In the genomic region with DNA sequence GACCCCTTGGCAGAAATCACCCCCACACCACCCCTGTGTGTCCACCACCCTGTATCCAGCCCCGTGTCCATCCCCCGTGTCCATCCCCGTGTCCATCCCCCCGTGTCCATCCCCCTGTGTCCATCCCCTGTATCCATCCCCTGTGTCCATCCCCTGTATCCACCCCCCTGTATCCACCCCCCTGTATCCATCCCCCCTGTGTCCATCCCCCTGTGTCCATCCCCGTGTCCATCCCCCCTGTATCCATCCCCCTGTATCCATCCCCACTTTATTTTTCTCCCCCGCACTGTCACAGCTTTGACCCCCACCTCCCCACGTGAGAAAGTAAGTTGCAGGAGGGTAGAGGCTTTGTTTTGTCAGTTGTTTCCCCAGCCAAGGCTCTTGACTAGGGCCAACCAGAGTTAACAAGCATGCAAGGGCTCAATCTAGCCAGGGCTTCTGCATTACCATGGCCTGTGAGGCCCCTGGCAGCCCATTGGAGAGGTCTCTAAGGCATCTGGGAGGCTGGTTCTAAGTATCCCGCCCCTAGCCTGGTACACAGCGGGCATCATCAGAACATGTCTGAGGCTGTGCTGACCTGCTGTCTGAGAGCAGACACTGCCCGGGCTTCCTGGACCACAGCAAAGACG, we compare ENCODE assay signal across 11 cellular contexts. TPM values are rescaled to one million over a fixed set of nuclear protein-coding genes. Genes with fewer than 3 reads are reported as not detected.
DNase-seq lines count a peak whose midpoint lies in the region; ATAC-seq, FAIRE-seq and TF ChIP-seq lines count a peak whose summit lies in the region.
"Had no signal": no experiment of that assay in that cellular context is flagged by ENCODE, and none has a peak within 500 bp of the region (broad histone marks: within the 10 kb centered on the region; RNA-seq: fewer than 3 reads in every experiment).

No MANE protein-coding gene starts in this region.

- H3K27ac ChIP-seq in A549 (no peak overlapping the region), OCI-LY7 (ENCODE audit: low read depth, low read length, poor library complexity, severe bottlenecking) (no peak overlapping the region)

- H4K20me1 ChIP-seq in OCI-LY7 (ENCODE audit: insufficient read depth, low read length): no peaks in the 10 kb centered on the region; the same call in 1 of the 2 replicates

- BruUV-seq in OCI-LY7 (replicated peaks; lab: Mats Ljungman, UMichigan): no TSS peak

- H3K4me3 ChIP-seq in A549 (no peak overlapping the region), OCI-LY7 (ENCODE audit: low read depth, low read length, poor library complexity, severe bottlenecking) (no peak overlapping the region)

- TF ChIP-seq RAD21 in A549 (conservative IDR thresholded peaks at IDR 0.05 in 1 of 2, IDR thresholded peaks at IDR 0.05 in 1 of 2): no peak

- peak; percentile 100 for FAIRE-seq in A549 (lab: Jason Lieb, UNC)

- H3K4me1 ChIP-seq in A549: peaks cover 16% of the 10 kb centered on the region
- peaks cover 14% of the 10 kb centered on the region for H3K4me1 ChIP-seq in OCI-LY7 (ENCODE audit: insufficient read depth, low read length, poor library complexity, severe bottlenecking)

- no peaks in the 10 kb centered on the region for H3K9me3 ChIP-seq in A549
- H3K9me3 ChIP-seq in OCI-LY7 (ENCODE audit: low read length): no peaks in the 10 kb centered on the region

- ATAC-seq in A549 (peak in 1 of 2 experiments; percentile 93; a peak in 3 of 6 replicates), GM19035 (IDR thresholded peaks at IDR 0.05; ENCODE audit: unreplicated experiment) (no peak)
- ATAC-seq: activated T-cell treated with anti-CD3 and anti-CD28 coated beads, Interleukin-2, amount 50 U/mL, for 72 hours; natural killer cell had no signal

- POLR2A ChIA-PET in A549 (lab: Yijun Ruan, JAX): no interaction called here
- POLR2A ChIA-PET in OCI-LY7 (lab: Charles Lee): no interaction called here

- CTCF ChIA-PET in A549 (lab: Yijun Ruan, JAX) (no interaction called here), OCI-LY7 (lab: Charles Lee; ENCODE audit: unreplicated experiment) (no interaction called here)

- intact Hi-C loops in OCI-LY7 (cut with micrococcal nuclease; ENCODE audit: unreplicated experiment): no loop called here

- H2AFZ ChIP-seq in OCI-LY7 (ENCODE audit: low read length): no peak overlapping the region

- 49% methylated on average over 11 of the region's 11 CpGs for WGBS in A549 (ENCODE audit: missing lambda C conversion rate)

- DNase-seq in A549 (ENCODE audit: low read depth in 1 of 2, low spot score in 1 of 2): peak; percentile 73 to 99
- DNase-seq in ELR (ENCODE audit: low read depth): peak; percentile 40
- peak; percentile 46 for DNase-seq in OCI-LY7 (ENCODE audit: low spot score)
- DNase-seq in erythroblast (lab: John Stamatoyannopoulos, UW): peak; percentile 23 to 54
- DNase-seq in globus pallidus (ENCODE audit: low spot score): no peak
- DNase-seq in activated CD4-positive, alpha-beta T cell treated with anti-CD3 and anti-CD28 coated beads for 4 hours: no peak
- no peak for DNase-seq in activated CD4-positive, alpha-beta T cell treated with anti-CD3 and anti-CD28 coated beads for 48 hours
- DNase-seq: immature natural killer cell, natural killer cell had no signal

- H3K79me2 ChIP-seq in OCI-LY7 (ENCODE audit: insufficient read depth, low read depth, low read length): no peaks in the 10 kb centered on the region

- no peaks in the 10 kb centered on the region for H3K9me2 ChIP-seq in OCI-LY7 (ENCODE audit: insufficient read depth, low read length)

- TF ChIP-seq CTCF in A549 (IDR thresholded peaks at IDR 0.05): no peak
- no peak for TF ChIP-seq CTCF in OCI-LY7 (conservative IDR thresholded peaks at IDR 0.05; ENCODE audit: low read length)

- no peaks in the 10 kb centered on the region for H3K36me3 ChIP-seq in OCI-LY7 (ENCODE audit: insufficient read depth, low read length)

- no peak for TF ChIP-seq EP300 in A549 (IDR thresholded peaks at IDR 0.05)

- H3K4me2 ChIP-seq in A549 (no peak overlapping the region), OCI-LY7 (ENCODE audit: low read length) (no peak overlapping the region)

- TF ChIP-seq POLR2A in A549 (IDR thresholded peaks at IDR 0.05; ENCODE audit: low read length) (no peak), erythroblast (IDR thresholded peaks at IDR 0.05; ENCODE audit: low read length) (no peak)

TF ChIP-seq in A549, 52 proteins besides CTCF, POLR2A, EP300 and RAD21:
- TF ChIP-seq SMC3 (IDR thresholded peaks at IDR 0.05): no peak
- no peak for TF ChIP-seq RCOR1 (IDR thresholded peaks at IDR 0.05; ENCODE audit: low read depth, low read length)
- TF ChIP-seq, protein P1, sequence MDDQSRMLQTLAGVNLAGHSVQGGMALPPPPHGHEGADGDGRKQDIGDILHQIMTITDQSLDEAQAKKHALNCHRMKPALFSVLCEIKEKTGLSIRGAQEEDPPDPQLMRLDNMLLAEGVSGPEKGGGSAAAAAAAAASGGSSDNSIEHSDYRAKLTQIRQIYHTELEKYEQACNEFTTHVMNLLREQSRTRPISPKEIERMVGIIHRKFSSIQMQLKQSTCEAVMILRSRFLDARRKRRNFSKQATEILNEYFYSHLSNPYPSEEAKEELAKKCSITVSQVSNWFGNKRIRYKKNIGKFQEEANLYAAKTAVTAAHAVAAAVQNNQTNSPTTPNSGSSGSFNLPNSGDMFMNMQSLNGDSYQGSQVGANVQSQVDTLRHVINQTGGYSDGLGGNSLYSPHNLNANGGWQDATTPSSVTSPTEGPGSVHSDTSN (IDR thresholded peaks at IDR 0.05): no peak
- no peak for TF ChIP-seq POLR2AphosphoS2 (conservative IDR thresholded peaks at IDR 0.05; ENCODE audit: low read length)
- TF ChIP-seq, protein P2, sequence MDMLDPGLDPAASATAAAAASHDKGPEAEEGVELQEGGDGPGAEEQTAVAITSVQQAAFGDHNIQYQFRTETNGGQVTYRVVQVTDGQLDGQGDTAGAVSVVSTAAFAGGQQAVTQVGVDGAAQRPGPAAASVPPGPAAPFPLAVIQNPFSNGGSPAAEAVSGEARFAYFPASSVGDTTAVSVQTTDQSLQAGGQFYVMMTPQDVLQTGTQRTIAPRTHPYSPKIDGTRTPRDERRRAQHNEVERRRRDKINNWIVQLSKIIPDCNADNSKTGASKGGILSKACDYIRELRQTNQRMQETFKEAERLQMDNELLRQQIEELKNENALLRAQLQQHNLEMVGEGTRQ (IDR thresholded peaks at IDR 0.05): no peak
- no peak for TF ChIP-seq HOXB5 (CRISPR knock-in tag; IDR thresholded peaks at IDR 0.05)

RNA-seq across cellular contexts. Expression of a gene that starts 18.1 kb away (rescaled TPM):
- polyA plus RNA-seq in A549 (2011; rRNA removed) (12.8 and 18.3 TPM in 2 replicates), A549 (2017; fragmentation: RNase III; extraction: RNeasy Plus Mini Kit Qiagen cat#74134 plus additional on column Dnase treatment) (21.2 to 22.0 TPM (median 21.6 TPM) in 3 replicates)
- polyA plus RNA-seq in A549 (2012; cell fraction: cytosol; rRNA removed): 28.5 and 34.4 TPM in 2 replicates
- 31.9 and 32.8 TPM in 2 replicates for polyA plus RNA-seq in A549 (2012; cell fraction: nucleus; rRNA removed)
- 11.8 and 14.1 TPM in 2 replicates for polyA minus RNA-seq in A549 (2011; rRNA and poly(A)+ RNA removed)
- not detected in 2 replicates for total RNA-seq in OCI-LY7 (2014; rRNA removed; shearing (Covaris generic))
- not detected in 2 replicates for total RNA-seq in OCI-LY7 (2022)

Comparison
In these comparisons a context has a peak if more than half of its experiments do, and no peak if none do; other contexts are left out.
1. DNase-seq: peak in A549 (2 of 2), ELR (single experiment), OCI-LY7 (single experiment) and erythroblast (2 of 2); none in globus pallidus (single experiment), activated CD4-positive, alpha-beta T cell treated with anti-CD3 and anti-CD28 coated beads for 4 hours (0 of 2) and activated CD4-positive, alpha-beta T cell treated with anti-CD3 and anti-CD28 coated beads for 48 hours (single experiment).